Comparison of ENCODE assay signal across 11 cellular contexts in the genomic region with DNA sequence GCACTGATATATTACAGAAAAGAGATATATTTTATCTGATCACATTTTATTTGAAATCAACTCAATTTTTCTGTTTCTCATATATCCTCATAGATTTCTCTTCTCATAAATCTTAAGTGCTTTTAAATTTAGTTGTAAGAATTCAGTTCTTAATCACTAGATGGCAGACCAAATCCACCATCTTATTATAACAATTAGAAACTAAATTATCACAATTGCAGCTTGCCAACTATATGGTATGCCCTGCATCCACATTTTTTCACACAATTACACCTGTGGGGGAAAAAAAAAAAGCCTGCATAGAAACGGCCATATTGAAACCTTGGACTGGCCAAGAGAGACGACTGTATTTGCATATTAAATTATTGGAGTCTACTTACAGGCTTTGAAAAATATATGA.
A peak's percentile ranks its signal among the peaks of the same experiment; 100 is the strongest.
DNase-seq lines count a peak whose midpoint lies in the region; ATAC-seq and TF ChIP-seq lines count a peak whose summit lies in the region.
"Had no signal": no experiment of that assay in that cellular context is flagged by ENCODE, and none has a peak within 500 bp of the region (broad histone marks: within the 10 kb centered on the region; RNA-seq: fewer than 3 reads in every experiment).

No MANE protein-coding gene starts in this region.

- 28 to 35% (median 30%) methylated on average over 2 of the region's 2 CpGs for WGBS in psoas muscle, 3 donors

- peaks cover 4% of the 10 kb centered on the region for H3K4me1 ChIP-seq in OCI-LY3 (ENCODE audit: low read length)
- no peaks in the 10 kb centered on the region for H3K4me1 ChIP-seq in psoas muscle
- H3K4me1 ChIP-seq: left lung had no signal

- peak overlapping the region; percentile 67; the same call in 1 of the 2 replicates for H2AFZ ChIP-seq in OCI-LY3 (ENCODE audit: low read depth, low read length)

- peak; percentile 7 for DNase-seq in NCI-H1105 treated with DMSO at 0.1 percent for 48 hours (lab: John Stamatoyannopoulos, UW)
- DNase-seq in NCI-H1105 (lab: John Stamatoyannopoulos, UW), result no peak
- no peak for DNase-seq in endothelial cell (ENCODE audit: low spot score)
- DNase-seq in psoas muscle, result no peak
- no peak for DNase-seq in NCI-H510A (lab: John Stamatoyannopoulos, UW)
- DNase-seq in hepatic stellate cell (ENCODE audit: low spot score), result no peak
- DNase-seq: activated gamma-delta T cell, left lung, WERI-Rb-1 had no signal

- no peak overlapping the region for H3K9ac ChIP-seq in OCI-LY3 (ENCODE audit: low read length)

- no peaks in the 10 kb centered on the region for H4K20me1 ChIP-seq in OCI-LY3 (ENCODE audit: insufficient read depth, low read length)

- intact Hi-C loops in psoas muscle (cut with DNase I), result loop anchor here (5.0 to 10.0 kb wide), 2 partner anchors 170 to 172 kb away; no protein-coding TSS in a partner anchor

- H3K27me3 Mint-ChIP-seq in endothelial cell (ENCODE audit: unreplicated experiment), result no peaks in the 10 kb centered on the region

- H3K9me3 Mint-ChIP-seq in endothelial cell (ENCODE audit: unreplicated experiment), result no peaks in the 10 kb centered on the region

- no peaks in the 10 kb centered on the region for H3K36me3 Mint-ChIP-seq in endothelial cell (ENCODE audit: low read depth, unreplicated experiment)

- H3K4me1 Mint-ChIP-seq in endothelial cell (ENCODE audit: unreplicated experiment), result peaks cover 15% of the 10 kb centered on the region

- H3K27ac ChIP-seq in OCI-LY3 (ENCODE audit: low read length) (no peak overlapping the region), psoas muscle (no peak overlapping the region)
- H3K27ac ChIP-seq: left lung, WERI-Rb-1 had no signal

- ATAC-seq in psoas muscle (no peak), GM18502 (IDR thresholded peaks at IDR 0.05; ENCODE audit: poor library complexity, unreplicated experiment) (no peak)
- ATAC-seq: left lung had no signal

- H3K9me3 ChIP-seq in OCI-LY3 (ENCODE audit: insufficient read depth, low read length), result no peaks in the 10 kb centered on the region
- no peaks in the 10 kb centered on the region for H3K9me3 ChIP-seq in psoas muscle
- H3K9me3 ChIP-seq: left lung had no signal

- TF ChIP-seq CTCF in OCI-LY3 (IDR thresholded peaks at IDR 0.05; ENCODE audit: low read depth, low read length) (peak; percentile 44), endothelial cell (IDR thresholded peaks at IDR 0.05; ENCODE audit: unreplicated experiment) (no peak), psoas muscle (IDR thresholded peaks at IDR 0.05) (peak; percentile 15)

- H3K27me3 ChIP-seq in OCI-LY3 (ENCODE audit: low read depth, low read length), result no peaks in the 10 kb centered on the region
- H3K27me3 ChIP-seq in psoas muscle (ENCODE audit: insufficient read depth in 3 of 3, low read length in 2 of 3), result no peaks in the 10 kb centered on the region
- H3K27me3 ChIP-seq: left lung had no signal

- H3K36me3 ChIP-seq in OCI-LY3 (replicated peaks; ENCODE audit: low read depth, low read length) (no peaks in the 10 kb centered on the region), psoas muscle (ENCODE audit: insufficient read depth in 1 of 2, low read depth in 1 of 2) (no peaks in the 10 kb centered on the region)
- H3K36me3 ChIP-seq: left lung, WERI-Rb-1 had no signal

- no peak overlapping the region for H3K4me3 Mint-ChIP-seq in endothelial cell (ENCODE audit: unreplicated experiment)

- peak overlapping the region; percentile 24 for H3K27ac Mint-ChIP-seq in endothelial cell (ENCODE audit: unreplicated experiment)

- no peak overlapping the region for H3K4me3 ChIP-seq in OCI-LY3 (ENCODE audit: low read length)
- no peak overlapping the region for H3K4me3 ChIP-seq in psoas muscle
- H3K4me3 ChIP-seq: left lung had no signal

- no peaks in the 10 kb centered on the region for H3K79me2 ChIP-seq in OCI-LY3 (ENCODE audit: low read length)

- H3K4me2 ChIP-seq in OCI-LY3 (ENCODE audit: low read length), result peak overlapping the region; percentile 3; the same call in 1 of the 2 replicates
